ENCODE assay signal across 27 cellular contexts in the genomic region with DNA sequence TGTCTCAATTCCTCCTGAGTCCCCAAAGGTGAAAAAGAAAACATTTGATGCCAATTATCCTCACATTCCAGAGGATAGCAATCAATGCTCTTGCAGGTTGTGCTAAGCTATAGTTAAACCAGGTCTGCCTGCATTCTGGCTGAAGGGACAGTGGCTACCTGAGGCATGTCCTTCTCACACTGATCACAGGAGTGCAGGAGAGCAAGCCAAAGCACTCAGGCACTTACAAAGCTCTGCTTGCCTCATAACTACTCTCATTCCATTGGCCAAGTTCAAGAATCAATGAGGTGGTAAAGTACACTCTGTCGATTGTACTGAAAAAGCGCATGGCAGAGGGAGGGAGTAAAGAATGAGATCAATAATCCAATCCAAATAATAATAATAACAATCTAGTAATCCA.
"Had no signal": no experiment of that assay in that cellular context is flagged by ENCODE, and none has a peak within 500 bp of the region (broad histone marks: within the 10 kb centered on the region; RNA-seq: fewer than 3 reads in every experiment).

No MANE protein-coding gene starts in this region.

- H3K9me3 Mint-ChIP-seq: dendritic cell treated with granulocyte-macrophage colony-stimulating factor and Interleukin-4, amounts not matched to agents 40 ng/mL and 50 ng/mL, for 4 days; memory B cell; mesothelial cell of epicardium; naive thymus-derived CD4-positive, alpha-beta T cell; nephron; stimulated activated naive B cell treated with anti-CD40 and anti-IgM and Interleukin-4, amounts not matched to agents 10 μg/mL and 1 μg/mL and 100 μg/mL, for 72 hours; stimulated activated naive CD8-positive, alpha-beta T cell treated with anti-CD3 and anti-CD28 coated beads, Interleukin-15, Interleukin-2, amounts not matched to agents 100 ng/mL and 50 ng/mL, for 24 hours had no signal

- H3K9me3 ChIP-seq: colonic mucosa, esophagus muscularis mucosa, gastroesophageal sphincter, heart left ventricle, mucosa of descending colon, ovary, right lobe of liver, thoracic aorta, transverse colon, vagina had no signal

- H3K27me3 ChIP-seq: colonic mucosa, esophagus muscularis mucosa, foreskin keratinocyte, gastroesophageal sphincter, ovary, right lobe of liver, transverse colon, vagina had no signal

- H3K4me1 ChIP-seq: colonic mucosa, esophagus muscularis mucosa, foreskin keratinocyte, gastroesophageal sphincter, heart left ventricle, right lobe of liver, transverse colon, vagina had no signal

- H3K36me3 Mint-ChIP-seq: memory B cell; mesothelial cell of epicardium; naive thymus-derived CD4-positive, alpha-beta T cell; stimulated activated naive B cell treated with anti-CD40 and anti-IgM and Interleukin-4, amounts not matched to agents 10 μg/mL and 1 μg/mL and 100 μg/mL, for 72 hours had no signal

- H3K4me1 Mint-ChIP-seq: memory B cell; mesothelial cell of epicardium; naive thymus-derived CD4-positive, alpha-beta T cell; stimulated activated naive B cell treated with anti-CD40 and anti-IgM and Interleukin-4, amounts not matched to agents 10 μg/mL and 1 μg/mL and 100 μg/mL, for 72 hours had no signal

- H3K4me3 ChIP-seq: colonic mucosa, esophagus muscularis mucosa, gastroesophageal sphincter, heart left ventricle, lung, mucosa of descending colon, ovary, right lobe of liver, thoracic aorta, transverse colon, vagina had no signal

- H3K4me3 Mint-ChIP-seq: dendritic cell treated with granulocyte-macrophage colony-stimulating factor and Interleukin-4, amounts not matched to agents 40 ng/mL and 50 ng/mL, for 4 days; memory B cell; mesothelial cell of epicardium; naive thymus-derived CD4-positive, alpha-beta T cell; nephron; stimulated activated naive B cell treated with anti-CD40 and anti-IgM and Interleukin-4, amounts not matched to agents 10 μg/mL and 1 μg/mL and 100 μg/mL, for 72 hours; stimulated activated naive CD8-positive, alpha-beta T cell treated with anti-CD3 and anti-CD28 coated beads, Interleukin-15, Interleukin-2, amounts not matched to agents 100 ng/mL and 50 ng/mL, for 24 hours had no signal

- ATAC-seq: foreskin keratinocyte; gastroesophageal sphincter; heart left ventricle; left colon; mucosa of descending colon; naive thymus-derived CD4-positive, alpha-beta T cell; stimulated activated naive B cell treated with anti-CD40 and anti-IgM and Interleukin-4, amounts not matched to agents 10 μg/mL and 1 μg/mL and 100 μg/mL, for 72 hours had no signal

- H3K36me3 ChIP-seq: colonic mucosa, esophagus muscularis mucosa, gastroesophageal sphincter, heart left ventricle, ovary, right lobe of liver, thoracic aorta, transverse colon, vagina had no signal

- H3K27me3 Mint-ChIP-seq: dendritic cell treated with granulocyte-macrophage colony-stimulating factor and Interleukin-4, amounts not matched to agents 40 ng/mL and 50 ng/mL, for 4 days; stimulated activated naive B cell treated with anti-CD40 and anti-IgM and Interleukin-4, amounts not matched to agents 10 μg/mL and 1 μg/mL and 100 μg/mL, for 72 hours had no signal

- H3K27ac Mint-ChIP-seq: dendritic cell treated with granulocyte-macrophage colony-stimulating factor and Interleukin-4, amounts not matched to agents 40 ng/mL and 50 ng/mL, for 4 days; memory B cell; mesothelial cell of epicardium; naive thymus-derived CD4-positive, alpha-beta T cell; nephron; stimulated activated naive B cell treated with anti-CD40 and anti-IgM and Interleukin-4, amounts not matched to agents 10 μg/mL and 1 μg/mL and 100 μg/mL, for 72 hours; stimulated activated naive CD8-positive, alpha-beta T cell treated with anti-CD3 and anti-CD28 coated beads, Interleukin-15, Interleukin-2, amounts not matched to agents 100 ng/mL and 50 ng/mL, for 24 hours had no signal

- DNase-seq: colonic mucosa; effector CD8-positive, alpha-beta T cell; foreskin keratinocyte; heart left ventricle; hippocampal formation; left colon; mucosa of descending colon; naive thymus-derived CD4-positive, alpha-beta T cell; nucleus accumbens; ovary; posterior cingulate gyrus; right lobe of liver; small intestine; stimulated activated CD4-positive, alpha-beta T cell treated with anti-CD3 and anti-CD28 coated beads, Interleukin-15, amount 100 ng/mL, for 24 hours; stimulated activated CD4-positive, alpha-beta T cell treated with anti-CD3 and anti-CD28 coated beads, Interleukin-2, amount 100 ng/mL, for 48 hours; stimulated activated naive B cell treated with anti-CD40 and anti-IgM and Interleukin-4, amounts not matched to agents 10 μg/mL and 1 μg/mL and 100 μg/mL, for 72 hours; transverse colon had no signal

- H3K27ac ChIP-seq: colonic mucosa, esophagus muscularis mucosa, foreskin keratinocyte, gastroesophageal sphincter, heart left ventricle, ovary, right lobe of liver, thoracic aorta, transverse colon, vagina had no signal
